In genomic region chr17:81388612-81389367, GRCh38 we compare ENCODE assay signal across 9 cellular contexts. TPM values are rescaled to one million over a fixed set of nuclear protein-coding genes. Genes with fewer than 3 reads are reported as not detected.
A peak's percentile ranks its signal among the peaks of the same experiment; 100 is the strongest.
DNase-seq lines count a peak whose midpoint lies in the region; ATAC-seq and TF ChIP-seq lines count a peak whose summit lies in the region.
"Had no signal": no experiment of that assay in that cellular context is flagged by ENCODE, and none has a peak within 500 bp of the region (broad histone marks: within the 10 kb centered on the region; RNA-seq: fewer than 3 reads in every experiment).

No MANE protein-coding gene starts in this region.

- H3K9me3 Mint-ChIP-seq in dendritic cell treated with granulocyte-macrophage colony-stimulating factor and Interleukin-4, amounts not matched to agents 40 ng/mL and 50 ng/mL, for 4 days = no peaks in the 10 kb centered on the region
- no peaks in the 10 kb centered on the region for H3K9me3 Mint-ChIP-seq in activated CD8-positive, alpha-beta memory T cell treated with anti-CD3 and anti-CD28 coated beads, Interleukin-2, amount 10 ng/mL, durations not matched to agents 7 days and 5 days (ENCODE audit: low read depth)

- intact Hi-C loops in left cardiac atrium (cut with DNase I) (no loop called here), vagina (cut with DNase I) (no loop called here)
- intact Hi-C loops in dendritic cell treated with granulocyte-macrophage colony-stimulating factor and Interleukin-4, amounts not matched to agents 40 ng/mL and 50 ng/mL, for 4 days (cut with micrococcal nuclease) = no loop called here

- peaks cover 44% of the 10 kb centered on the region for H3K4me1 Mint-ChIP-seq in dendritic cell treated with granulocyte-macrophage colony-stimulating factor and Interleukin-4, amounts not matched to agents 40 ng/mL and 50 ng/mL, for 4 days (ENCODE audit: low read depth)
- no peaks in the 10 kb centered on the region for H3K4me1 Mint-ChIP-seq in activated CD8-positive, alpha-beta memory T cell treated with anti-CD3 and anti-CD28 coated beads, Interleukin-2, amount 10 ng/mL, durations not matched to agents 7 days and 5 days

- H3K27ac Mint-ChIP-seq in dendritic cell treated with granulocyte-macrophage colony-stimulating factor and Interleukin-4, amounts not matched to agents 40 ng/mL and 50 ng/mL, for 4 days = peak overlapping the region; percentile 86
- no peak overlapping the region for H3K27ac Mint-ChIP-seq in activated CD8-positive, alpha-beta memory T cell treated with anti-CD3 and anti-CD28 coated beads, Interleukin-2, amount 10 ng/mL, durations not matched to agents 7 days and 5 days

- H3K27me3 Mint-ChIP-seq in dendritic cell treated with granulocyte-macrophage colony-stimulating factor and Interleukin-4, amounts not matched to agents 40 ng/mL and 50 ng/mL, for 4 days = peaks cover 32% of the 10 kb centered on the region
- peaks cover 67% of the 10 kb centered on the region for H3K27me3 Mint-ChIP-seq in activated CD8-positive, alpha-beta memory T cell treated with anti-CD3 and anti-CD28 coated beads, Interleukin-2, amount 10 ng/mL, durations not matched to agents 7 days and 5 days

- DNase-seq in cardiac muscle cell (ENCODE audit: low read depth in 1 of 2, low spot score in 1 of 2) (peak in 1 of 2 donors; percentile 45), left cardiac atrium (no peak), vagina (ENCODE audit: extremely low spot score in 2 of 2) (no peak), NCI-H1694 treated with DMSO at 0.1 percent for 48 hours (lab: John Stamatoyannopoulos, UW) (no peak)
- no peak for DNase-seq in activated CD8-positive, alpha-beta memory T cell treated with anti-CD3 and anti-CD28 coated beads, Interleukin-2, amount 10 ng/mL, durations not matched to agents 7 days and 5 days
- DNase-seq: activated gamma-delta T cell treated with Interleukin-2 at 50 U/mL for 16 hours had no signal

- H3K9me3 ChIP-seq in cardiac muscle cell (ENCODE audit: low read depth) (no peaks in the 10 kb centered on the region), mucosa of stomach (ENCODE audit: control insufficient read depth, low read length) (no peaks in the 10 kb centered on the region), vagina (no peaks in the 10 kb centered on the region)

- no peak for ATAC-seq in left cardiac atrium
- ATAC-seq in HG03354 (IDR thresholded peaks at IDR 0.05; ENCODE audit: poor library complexity, severe bottlenecking, unreplicated experiment) = no peak
- no peak for ATAC-seq in activated CD8-positive, alpha-beta memory T cell treated with anti-CD3 and anti-CD28 coated beads, Interleukin-2, amount 10 ng/mL, durations not matched to agents 7 days and 5 days

- H3K9ac ChIP-seq in mucosa of stomach (ENCODE audit: low read length) = peak overlapping the region; percentile 88

- no peak overlapping the region for H3K4me3 ChIP-seq in cardiac muscle cell
- H3K4me3 ChIP-seq in mucosa of stomach (ENCODE audit: low read length) = no peak overlapping the region
- H3K4me3 ChIP-seq in vagina = no peak overlapping the region

- CTCF ChIA-PET in activated CD8-positive, alpha-beta memory T cell treated with anti-CD3 and anti-CD28 coated beads, Interleukin-2, amount 10 ng/mL, durations not matched to agents 7 days and 5 days (lab: Charles Lee) = no interaction called here

- H3K4me1 ChIP-seq in cardiac muscle cell (ENCODE audit: low read depth) (peaks cover 66% of the 10 kb centered on the region), mucosa of stomach (ENCODE audit: control insufficient read depth, insufficient read depth, low read length) (peaks cover 51% of the 10 kb centered on the region), vagina (peaks cover 61% of the 10 kb centered on the region)

- peak overlapping the region; percentile 89 for H3K27ac ChIP-seq in cardiac muscle cell
- H3K27ac ChIP-seq in vagina = peak overlapping the region; percentile 89

- peaks cover 22% of the 10 kb centered on the region for H3K36me3 Mint-ChIP-seq in dendritic cell treated with granulocyte-macrophage colony-stimulating factor and Interleukin-4, amounts not matched to agents 40 ng/mL and 50 ng/mL, for 4 days (ENCODE audit: low read depth)
- no peaks in the 10 kb centered on the region for H3K36me3 Mint-ChIP-seq in activated CD8-positive, alpha-beta memory T cell treated with anti-CD3 and anti-CD28 coated beads, Interleukin-2, amount 10 ng/mL, durations not matched to agents 7 days and 5 days

- no peak for TF ChIP-seq CTCF in cardiac muscle cell (IDR thresholded peaks at IDR 0.05; ENCODE audit: low read depth, low read length)
- TF ChIP-seq CTCF in vagina (IDR thresholded peaks at IDR 0.05) = no peak

- H3K36me3 ChIP-seq in cardiac muscle cell (no peaks in the 10 kb centered on the region), mucosa of stomach (ENCODE audit: control insufficient read depth, insufficient read depth, low read length) (no peaks in the 10 kb centered on the region), vagina (no peaks in the 10 kb centered on the region)

- H3K27me3 ChIP-seq in cardiac muscle cell (no peaks in the 10 kb centered on the region), mucosa of stomach (ENCODE audit: control insufficient read depth, insufficient read depth, low read length) (peaks cover 13% of the 10 kb centered on the region), vagina (no peaks in the 10 kb centered on the region)

- no peak overlapping the region for H3K4me3 Mint-ChIP-seq in dendritic cell treated with granulocyte-macrophage colony-stimulating factor and Interleukin-4, amounts not matched to agents 40 ng/mL and 50 ng/mL, for 4 days
- H3K4me3 Mint-ChIP-seq in activated CD8-positive, alpha-beta memory T cell treated with anti-CD3 and anti-CD28 coated beads, Interleukin-2, amount 10 ng/mL, durations not matched to agents 7 days and 5 days = no peak overlapping the region

- TF ChIP-seq POLR2A in vagina (IDR thresholded peaks at IDR 0.05) = no peak

RNA-seq across cellular contexts. Expression of gene BAHCC1, which starts 6.5 kb away (rescaled TPM):
- total RNA-seq in cardiac muscle cell (27.1 and 47.3 TPM in 2 replicates), left cardiac atrium (1 to 10 TPM; 8.3 to 9.9 TPM), vagina (9.1 TPM)
- 20.0 and 20.3 TPM in 2 replicates for polyA plus RNA-seq in cardiac muscle cell
- under 1 TPM; 0.23 to 0.64 TPM for total RNA-seq in activated CD8-positive, alpha-beta memory T cell treated with anti-CD3 and anti-CD28 coated beads, Interleukin-2, amount 10 ng/mL, durations not matched to agents 7 days and 5 days
